In the genomic region with DNA sequence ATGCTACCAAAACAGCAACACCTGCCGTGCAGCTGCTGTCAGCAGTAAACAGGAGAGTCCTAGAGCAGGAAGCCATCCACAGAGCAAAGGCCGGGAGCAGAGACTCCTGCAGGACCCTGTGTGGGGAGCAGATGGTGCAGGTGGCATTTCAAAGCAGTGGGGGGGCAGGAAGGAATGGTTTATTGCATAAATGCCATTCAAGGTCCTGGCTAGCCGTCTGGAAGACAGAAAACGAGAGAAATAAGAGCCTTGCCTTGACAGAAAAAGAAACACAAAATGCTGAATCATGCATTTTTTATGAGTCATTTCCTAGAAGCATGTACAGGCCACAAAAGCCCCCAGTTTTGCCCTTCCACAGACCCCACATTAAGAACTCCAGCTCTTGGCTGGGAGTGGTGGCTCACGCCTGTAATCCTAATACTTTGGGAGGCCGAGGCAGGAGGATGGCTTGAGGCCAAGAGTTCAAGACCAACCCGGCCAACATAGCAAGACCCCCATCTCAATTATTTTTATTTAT, we compare ENCODE assay signal across 1 cellular context.
TF ChIP-seq lines count a peak whose summit lies in the region.

No MANE protein-coding gene starts in this region.

TF ChIP-seq in HepG2, 621 proteins besides CTCF, POLR2A, EP300 and RAD21:
- peak; percentile 98 for TF ChIP-seq MAFK (conservative IDR thresholded peaks at IDR 0.05 in 1 of 2, IDR thresholded peaks at IDR 0.05 in 1 of 2; ENCODE audit: low read length in 2 of 2)
- TF ChIP-seq ZNF138 (CRISPR knock-in tag; IDR thresholded peaks at IDR 0.05; ENCODE audit: low read depth), result no peak
- TF ChIP-seq MAFF (IDR thresholded peaks at IDR 0.05; ENCODE audit: low read depth, low read length), result peak; percentile 97
- TF ChIP-seq ZNF790 (CRISPR knock-in tag; IDR thresholded peaks at IDR 0.05; ENCODE audit: borderline replicate concordance), result no peak
- no peak for TF ChIP-seq ZNF816 (CRISPR knock-in tag; IDR thresholded peaks at IDR 0.05; ENCODE audit: borderline replicate concordance)
- TF ChIP-seq ZNF597 (CRISPR knock-in tag; IDR thresholded peaks at IDR 0.05), result no peak
- TF ChIP-seq SP2 (CRISPR knock-in tag; IDR thresholded peaks at IDR 0.05), result no peak
- no peak for TF ChIP-seq ZNF878 (CRISPR knock-in tag; IDR thresholded peaks at IDR 0.05)
- TF ChIP-seq USF2 (IDR thresholded peaks at IDR 0.05; ENCODE audit: low read depth, low read length), result no peak
- TF ChIP-seq USF2 (CRISPR knock-in tag; IDR thresholded peaks at IDR 0.05; ENCODE audit: borderline replicate concordance), result no peak
- peak; percentile 86 for TF ChIP-seq NFE2L2 (IDR thresholded peaks at IDR 0.05; ENCODE audit: low read length)
- no peak for TF ChIP-seq FOSL2 (CRISPR knock-in tag; IDR thresholded peaks at IDR 0.05)
- no peak for TF ChIP-seq TOE1 (CRISPR knock-in tag; IDR thresholded peaks at IDR 0.05)
- no peak for TF ChIP-seq ZNF230 (CRISPR knock-in tag; IDR thresholded peaks at IDR 0.05)
- TF ChIP-seq ARID3A (IDR thresholded peaks at IDR 0.05; ENCODE audit: low read depth, low read length), result no peak
